9 cellular contexts compared by ENCODE assay signal in genomic region chr17:65558683-65559311, GRCh38.
A peak's percentile ranks its signal among the peaks of the same experiment; 100 is the strongest.
DNase-seq lines count a peak whose midpoint lies in the region; ATAC-seq and TF ChIP-seq lines count a peak whose summit lies in the region.
"Had no signal": no experiment of that assay in that cellular context is flagged by ENCODE, and none has a peak within 500 bp of the region (broad histone marks: within the 10 kb centered on the region; RNA-seq: fewer than 3 reads in every experiment).

No MANE protein-coding gene starts in this region.

- peak overlapping the region; percentile 71 for H3K4me3 ChIP-seq in astrocyte of the spinal cord (ENCODE audit: low read depth, low read length)
- peak overlapping the region; percentile 60 to 93 for H3K4me3 ChIP-seq in muscle layer of duodenum (ENCODE audit: low read depth in 1 of 2, low read length in 2 of 2)

- H3K27me3 ChIP-seq in muscle layer of duodenum (ENCODE audit: low read depth, low read length), result no peaks in the 10 kb centered on the region

- in situ Hi-C loops in astrocyte of the spinal cord (cut with HindIII; ENCODE audit: low sequenced_read_pairs) (no loop called here), ACHN (cut with HindIII; ENCODE audit: low pct_ligation_motif_present, low pct_unique_long_range_greater_than_20kb, low sequenced_read_pairs) (no loop called here)

- no peak for ATAC-seq in GM19467 (IDR thresholded peaks at IDR 0.05; ENCODE audit: unreplicated experiment)

- no peaks in the 10 kb centered on the region for H3K9me3 ChIP-seq in muscle layer of duodenum (ENCODE audit: control insufficient read depth in 1 of 2, low read length in 2 of 2)

- DNase-seq in stimulated activated CD4-positive, alpha-beta T cell treated with anti-CD3 and anti-CD28 coated beads, Interleukin-15, amount 100 ng/mL, for 24 hours, result peak; percentile 44
- no peak for DNase-seq in stimulated activated CD4-positive, alpha-beta T cell treated with anti-CD3 and anti-CD28 coated beads, Interleukin-2, amount 100 ng/mL, for 48 hours
- DNase-seq in astrocyte of the spinal cord (ENCODE audit: low read depth, low spot score) (no peak), activated gamma-delta T cell (lab: John Stamatoyannopoulos, UW) (no peak), HCEC 1CT (no peak), ACHN (no peak)
- DNase-seq: NCI-H526 treated with DMSO at 0.1 percent for 48 hours had no signal

- no peak for TF ChIP-seq CTCF in astrocyte of the spinal cord (IDR thresholded peaks at IDR 0.05; ENCODE audit: low read depth, low read length)

- no peaks in the 10 kb centered on the region for H3K36me3 ChIP-seq in muscle layer of duodenum (ENCODE audit: control insufficient read depth in 1 of 2, insufficient read depth in 2 of 2, low read length in 2 of 2)

- peaks cover 13 to 15% of the 10 kb centered on the region in 2 donors for H3K4me1 ChIP-seq in muscle layer of duodenum (ENCODE audit: control insufficient read depth in 1 of 2, insufficient read depth in 2 of 2, low read length in 2 of 2)

- H3K27ac ChIP-seq in muscle layer of duodenum (ENCODE audit: low read length), result no peak overlapping the region
